In the genomic region with DNA sequence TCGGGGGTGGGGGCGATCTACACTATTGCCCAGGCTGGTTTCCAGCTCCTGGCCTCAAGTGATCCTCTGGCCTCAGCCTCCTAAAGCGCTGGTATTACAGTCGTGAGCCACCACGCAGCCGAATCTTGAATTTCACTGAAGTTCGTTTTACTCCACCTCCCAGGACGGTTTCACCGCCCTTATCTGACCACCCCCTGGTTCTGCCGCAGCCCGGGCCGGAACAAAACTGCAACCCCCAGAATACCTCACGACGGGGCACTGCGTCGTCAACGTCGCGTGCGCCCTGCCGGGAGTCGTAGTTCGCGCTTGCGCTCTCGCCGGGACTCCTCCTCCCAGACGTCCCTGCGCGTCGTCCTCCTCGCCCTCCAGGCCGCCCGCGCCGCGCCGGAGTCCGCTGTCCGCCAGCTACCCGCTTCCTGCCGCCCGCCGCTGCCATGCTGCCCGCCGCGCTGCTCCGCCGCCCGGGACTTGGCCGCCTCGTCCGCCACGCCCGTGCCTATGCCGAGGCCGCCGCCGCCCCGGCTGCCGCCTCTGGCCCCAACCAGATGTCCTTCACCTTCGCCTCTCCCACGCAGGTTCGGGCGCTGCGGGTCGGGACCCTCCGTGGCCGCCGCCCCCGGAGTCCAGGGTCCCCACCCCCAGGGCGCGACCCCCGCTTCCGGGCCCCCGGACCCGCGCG, we compare ENCODE assay signal across 1 cellular context.
TF ChIP-seq lines count a peak whose summit lies in the region.

A gene (plus strand): TSS at position 335 of the 679 bp plus-strand sequence. CDS start 100 bp downstream, at position 435.

TF ChIP-seq in K562, 482 proteins besides CTCF, POLR2A, EP300 and RAD21 (continued from another document and continues in another):
- TF ChIP-seq, protein P1, sequence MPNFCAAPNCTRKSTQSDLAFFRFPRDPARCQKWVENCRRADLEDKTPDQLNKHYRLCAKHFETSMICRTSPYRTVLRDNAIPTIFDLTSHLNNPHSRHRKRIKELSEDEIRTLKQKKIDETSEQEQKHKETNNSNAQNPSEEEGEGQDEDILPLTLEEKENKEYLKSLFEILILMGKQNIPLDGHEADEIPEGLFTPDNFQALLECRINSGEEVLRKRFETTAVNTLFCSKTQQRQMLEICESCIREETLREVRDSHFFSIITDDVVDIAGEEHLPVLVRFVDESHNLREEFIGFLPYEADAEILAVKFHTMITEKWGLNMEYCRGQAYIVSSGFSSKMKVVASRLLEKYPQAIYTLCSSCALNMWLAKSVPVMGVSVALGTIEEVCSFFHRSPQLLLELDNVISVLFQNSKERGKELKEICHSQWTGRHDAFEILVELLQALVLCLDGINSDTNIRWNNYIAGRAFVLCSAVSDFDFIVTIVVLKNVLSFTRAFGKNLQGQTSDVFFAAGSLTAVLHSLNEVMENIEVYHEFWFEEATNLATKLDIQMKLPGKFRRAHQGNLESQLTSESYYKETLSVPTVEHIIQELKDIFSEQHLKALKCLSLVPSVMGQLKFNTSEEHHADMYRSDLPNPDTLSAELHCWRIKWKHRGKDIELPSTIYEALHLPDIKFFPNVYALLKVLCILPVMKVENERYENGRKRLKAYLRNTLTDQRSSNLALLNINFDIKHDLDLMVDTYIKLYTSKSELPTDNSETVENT (CRISPR knock-in tag; IDR thresholded peaks at IDR 0.05), result peak; percentile 87
- TF ChIP-seq CTBP1 (IDR thresholded peaks at IDR 0.05; ENCODE audit: borderline replicate concordance) (peak; percentile 80; the same call in 1 of the 2 replicates), GABPA (tag; conservative IDR thresholded peaks at IDR 0.05; ENCODE audit: low read depth) (peak; percentile 83), ZNF431 (CRISPR knock-in tag; IDR thresholded peaks at IDR 0.05) (0 out of 2 replicates have a peak, but pooled peaks have one; percentile 27), RCOR1 (IDR thresholded peaks at IDR 0.05; ENCODE audit: borderline replicate concordance in 1 of 2, low read depth in 2 of 2, low read length in 2 of 2) (peak in 1 of 2 experiments; percentile 56; a peak in 2 of 4 replicates), SP1 (CRISPR knock-in tag; IDR thresholded peaks at IDR 0.05) (peak; percentile 18; the same call in 1 of the 2 replicates), MEIS2 (IDR thresholded peaks at IDR 0.05; ENCODE audit: partially characterized antibody) (peak; percentile 56), RBFOX2 (IDR thresholded peaks at IDR 0.05; ENCODE audit: low read depth, low read length) (peak; percentile 87), TAF1 (IDR thresholded peaks at IDR 0.05; ENCODE audit: control insufficient read depth, extremely low read depth, insufficient read depth, low read length, severe bottlenecking) (peak; percentile 57), ZBED1 (IDR thresholded peaks at IDR 0.05) (no peak), HCFC1 (IDR thresholded peaks at IDR 0.05; ENCODE audit: low read depth, low read length) (peak; percentile 100), NR2C2 (CRISPR knock-in tag; IDR thresholded peaks at IDR 0.05) (peak; percentile 75; the same call in 1 of the 2 replicates), NR2C2 (tag; IDR thresholded peaks at IDR 0.05) (peak; percentile 94), HNRNPLL (IDR thresholded peaks at IDR 0.05; ENCODE audit: low read depth, low read length, poor library complexity, severe bottlenecking) (peak; percentile 94), SIN3A (IDR thresholded peaks at IDR 0.05; ENCODE audit: borderline replicate concordance in 2 of 2, control insufficient read depth in 1 of 2, low read depth in 2 of 2, low read length in 2 of 2) (peak in 1 of 2 experiments; percentile 64; a peak in 1 of 4 replicates), ZC3H8 (IDR thresholded peaks at IDR 0.05) (no peak), ATF7 (IDR thresholded peaks at IDR 0.05) (peak; percentile 85), NR4A1 (CRISPR knock-in tag; IDR thresholded peaks at IDR 0.05) (no peak), NR4A1 (tag; IDR thresholded peaks at IDR 0.05) (peak; percentile 34; the same call in 1 of the 2 replicates), SIX5 (IDR thresholded peaks at IDR 0.05; ENCODE audit: borderline replicate concordance in 1 of 2, insufficient read depth in 1 of 2, low read depth in 1 of 2, low read length in 2 of 2) (peak; percentile 98), CAMTA2 (CRISPR knock-in tag; conservative IDR thresholded peaks at IDR 0.05) (no peak), SIN3B (IDR thresholded peaks at IDR 0.05; ENCODE audit: low read depth) (peak; percentile 69), IRF2 (CRISPR knock-in tag; IDR thresholded peaks at IDR 0.05) (no peak), ZNF766 (CRISPR knock-in tag; conservative IDR thresholded peaks at IDR 0.05) (peak; percentile 87), L3MBTL2 (IDR thresholded peaks at IDR 0.05) (peak; percentile 68), MTA1 (IDR thresholded peaks at IDR 0.05; ENCODE audit: borderline replicate concordance) (peak; percentile 89), NONO (IDR thresholded peaks at IDR 0.05; ENCODE audit: low read depth in 2 of 2, low read length in 1 of 2) (peak in 1 of 2 experiments; percentile 76; a peak in 2 of 4 replicates), ZBTB7A (IDR thresholded peaks at IDR 0.05; ENCODE audit: borderline replicate concordance, control insufficient read depth, low read depth, low read length) (peak; percentile 69), TEAD1 (CRISPR knock-in tag; IDR thresholded peaks at IDR 0.05) (peak; percentile 15 to 38; a peak in 1 of 4 replicates)
- TF ChIP-seq, protein P2, sequence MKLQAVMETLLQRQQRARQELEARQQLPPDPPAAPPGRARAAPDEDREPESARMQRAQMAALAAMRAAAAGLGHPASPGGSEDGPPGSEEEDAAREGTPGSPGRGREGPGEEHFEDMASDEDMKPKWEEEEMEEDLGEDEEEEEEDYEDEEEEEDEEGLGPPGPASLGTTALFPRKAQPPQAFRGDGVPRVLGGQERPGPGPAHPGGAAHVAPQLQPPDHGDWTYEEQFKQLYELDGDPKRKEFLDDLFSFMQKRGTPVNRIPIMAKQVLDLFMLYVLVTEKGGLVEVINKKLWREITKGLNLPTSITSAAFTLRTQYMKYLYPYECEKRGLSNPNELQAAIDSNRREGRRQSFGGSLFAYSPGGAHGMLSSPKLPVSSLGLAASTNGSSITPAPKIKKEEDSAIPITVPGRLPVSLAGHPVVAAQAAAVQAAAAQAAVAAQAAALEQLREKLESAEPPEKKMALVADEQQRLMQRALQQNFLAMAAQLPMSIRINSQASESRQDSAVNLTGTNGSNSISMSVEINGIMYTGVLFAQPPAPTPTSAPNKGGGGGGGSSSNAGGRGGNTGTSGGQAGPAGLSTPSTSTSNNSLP (IDR thresholded peaks at IDR 0.05; ENCODE audit: borderline replicate concordance, low read depth, low read length), result 0 out of 2 replicates have a peak, but pooled peaks have one; percentile 21
- TF ChIP-seq, protein P3, sequence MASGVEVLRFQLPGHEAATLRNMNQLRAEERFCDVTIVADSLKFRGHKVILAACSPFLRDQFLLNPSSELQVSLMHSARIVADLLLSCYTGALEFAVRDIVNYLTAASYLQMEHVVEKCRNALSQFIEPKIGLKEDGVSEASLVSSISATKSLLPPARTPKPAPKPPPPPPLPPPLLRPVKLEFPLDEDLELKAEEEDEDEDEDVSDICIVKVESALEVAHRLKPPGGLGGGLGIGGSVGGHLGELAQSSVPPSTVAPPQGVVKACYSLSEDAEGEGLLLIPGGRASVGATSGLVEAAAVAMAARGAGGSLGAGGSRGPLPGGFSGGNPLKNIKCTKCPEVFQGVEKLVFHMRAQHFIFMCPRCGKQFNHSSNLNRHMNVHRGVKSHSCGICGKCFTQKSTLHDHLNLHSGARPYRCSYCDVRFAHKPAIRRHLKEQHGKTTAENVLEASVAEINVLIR (CRISPR knock-in tag; IDR thresholded peaks at IDR 0.05), result peak; percentile 85
- TF ChIP-seq, protein P4, sequence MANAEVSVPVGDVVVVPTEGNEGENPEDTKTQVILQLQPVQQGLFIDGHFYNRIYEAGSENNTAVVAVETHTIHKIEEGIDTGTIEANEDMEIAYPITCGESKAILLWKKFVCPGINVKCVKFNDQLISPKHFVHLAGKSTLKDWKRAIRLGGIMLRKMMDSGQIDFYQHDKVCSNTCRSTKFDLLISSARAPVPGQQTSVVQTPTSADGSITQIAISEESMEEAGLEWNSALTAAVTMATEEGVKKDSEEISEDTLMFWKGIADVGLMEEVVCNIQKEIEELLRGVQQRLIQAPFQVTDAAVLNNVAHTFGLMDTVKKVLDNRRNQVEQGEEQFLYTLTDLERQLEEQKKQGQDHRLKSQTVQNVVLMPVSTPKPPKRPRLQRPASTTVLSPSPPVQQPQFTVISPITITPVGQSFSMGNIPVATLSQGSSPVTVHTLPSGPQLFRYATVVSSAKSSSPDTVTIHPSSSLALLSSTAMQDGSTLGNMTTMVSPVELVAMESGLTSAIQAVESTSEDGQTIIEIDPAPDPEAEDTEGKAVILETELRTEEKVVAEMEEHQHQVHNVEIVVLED (CRISPR knock-in tag; IDR thresholded peaks at IDR 0.05), result peak; percentile 99
- TF ChIP-seq, protein P5, sequence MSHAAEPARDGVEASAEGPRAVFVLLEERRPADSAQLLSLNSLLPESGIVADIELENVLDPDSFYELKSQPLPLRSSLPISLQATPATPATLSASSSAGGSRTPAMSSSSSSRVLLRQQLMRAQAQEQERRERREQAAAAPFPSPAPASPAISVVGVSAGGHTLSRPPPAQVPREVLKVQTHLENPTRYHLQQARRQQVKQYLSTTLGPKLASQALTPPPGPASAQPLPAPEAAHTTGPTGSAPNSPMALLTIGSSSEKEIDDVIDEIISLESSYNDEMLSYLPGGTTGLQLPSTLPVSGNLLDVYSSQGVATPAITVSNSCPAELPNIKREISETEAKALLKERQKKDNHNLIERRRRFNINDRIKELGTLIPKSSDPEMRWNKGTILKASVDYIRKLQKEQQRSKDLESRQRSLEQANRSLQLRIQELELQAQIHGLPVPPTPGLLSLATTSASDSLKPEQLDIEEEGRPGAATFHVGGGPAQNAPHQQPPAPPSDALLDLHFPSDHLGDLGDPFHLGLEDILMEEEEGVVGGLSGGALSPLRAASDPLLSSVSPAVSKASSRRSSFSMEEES (CRISPR knock-in tag; IDR thresholded peaks at IDR 0.05), result no peak
- TF ChIP-seq, protein P6, sequence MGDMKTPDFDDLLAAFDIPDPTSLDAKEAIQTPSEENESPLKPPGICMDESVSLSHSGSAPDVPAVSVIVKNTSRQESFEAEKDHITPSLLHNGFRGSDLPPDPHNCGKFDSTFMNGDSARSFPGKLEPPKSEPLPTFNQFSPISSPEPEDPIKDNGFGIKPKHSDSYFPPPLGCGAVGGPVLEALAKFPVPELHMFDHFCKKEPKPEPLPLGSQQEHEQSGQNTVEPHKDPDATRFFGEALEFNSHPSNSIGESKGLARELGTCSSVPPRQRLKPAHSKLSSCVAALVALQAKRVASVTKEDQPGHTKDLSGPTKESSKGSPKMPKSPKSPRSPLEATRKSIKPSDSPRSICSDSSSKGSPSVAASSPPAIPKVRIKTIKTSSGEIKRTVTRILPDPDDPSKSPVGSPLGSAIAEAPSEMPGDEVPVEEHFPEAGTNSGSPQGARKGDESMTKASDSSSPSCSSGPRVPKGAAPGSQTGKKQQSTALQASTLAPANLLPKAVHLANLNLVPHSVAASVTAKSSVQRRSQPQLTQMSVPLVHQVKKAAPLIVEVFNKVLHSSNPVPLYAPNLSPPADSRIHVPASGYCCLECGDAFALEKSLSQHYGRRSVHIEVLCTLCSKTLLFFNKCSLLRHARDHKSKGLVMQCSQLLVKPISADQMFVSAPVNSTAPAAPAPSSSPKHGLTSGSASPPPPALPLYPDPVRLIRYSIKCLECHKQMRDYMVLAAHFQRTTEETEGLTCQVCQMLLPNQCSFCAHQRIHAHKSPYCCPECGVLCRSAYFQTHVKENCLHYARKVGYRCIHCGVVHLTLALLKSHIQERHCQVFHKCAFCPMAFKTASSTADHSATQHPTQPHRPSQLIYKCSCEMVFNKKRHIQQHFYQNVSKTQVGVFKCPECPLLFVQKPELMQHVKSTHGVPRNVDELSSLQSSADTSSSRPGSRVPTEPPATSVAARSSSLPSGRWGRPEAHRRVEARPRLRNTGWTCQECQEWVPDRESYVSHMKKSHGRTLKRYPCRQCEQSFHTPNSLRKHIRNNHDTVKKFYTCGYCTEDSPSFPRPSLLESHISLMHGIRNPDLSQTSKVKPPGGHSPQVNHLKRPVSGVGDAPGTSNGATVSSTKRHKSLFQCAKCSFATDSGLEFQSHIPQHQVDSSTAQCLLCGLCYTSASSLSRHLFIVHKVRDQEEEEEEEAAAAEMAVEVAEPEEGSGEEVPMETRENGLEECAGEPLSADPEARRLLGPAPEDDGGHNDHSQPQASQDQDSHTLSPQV (IDR thresholded peaks at IDR 0.05), result 0 out of 2 replicates have a peak, but pooled peaks have one; percentile 42
- TF ChIP-seq, protein P7, sequence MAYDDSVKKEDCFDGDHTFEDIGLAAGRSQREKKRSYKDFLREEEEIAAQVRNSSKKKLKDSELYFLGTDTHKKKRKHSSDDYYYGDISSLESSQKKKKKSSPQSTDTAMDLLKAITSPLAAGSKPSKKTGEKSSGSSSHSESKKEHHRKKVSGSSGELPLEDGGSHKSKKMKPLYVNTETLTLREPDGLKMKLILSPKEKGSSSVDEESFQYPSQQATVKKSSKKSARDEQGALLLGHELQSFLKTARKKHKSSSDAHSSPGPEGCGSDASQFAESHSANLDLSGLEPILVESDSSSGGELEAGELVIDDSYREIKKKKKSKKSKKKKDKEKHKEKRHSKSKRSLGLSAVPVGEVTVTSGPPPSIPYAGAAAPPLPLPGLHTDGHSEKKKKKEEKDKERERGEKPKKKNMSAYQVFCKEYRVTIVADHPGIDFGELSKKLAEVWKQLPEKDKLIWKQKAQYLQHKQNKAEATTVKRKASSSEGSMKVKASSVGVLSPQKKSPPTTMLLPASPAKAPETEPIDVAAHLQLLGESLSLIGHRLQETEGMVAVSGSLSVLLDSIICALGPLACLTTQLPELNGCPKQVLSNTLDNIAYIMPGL (CRISPR knock-in tag; IDR thresholded peaks at IDR 0.05), result peak; percentile 52; the same call in 1 of the 2 replicates
- TF ChIP-seq, protein P8, sequence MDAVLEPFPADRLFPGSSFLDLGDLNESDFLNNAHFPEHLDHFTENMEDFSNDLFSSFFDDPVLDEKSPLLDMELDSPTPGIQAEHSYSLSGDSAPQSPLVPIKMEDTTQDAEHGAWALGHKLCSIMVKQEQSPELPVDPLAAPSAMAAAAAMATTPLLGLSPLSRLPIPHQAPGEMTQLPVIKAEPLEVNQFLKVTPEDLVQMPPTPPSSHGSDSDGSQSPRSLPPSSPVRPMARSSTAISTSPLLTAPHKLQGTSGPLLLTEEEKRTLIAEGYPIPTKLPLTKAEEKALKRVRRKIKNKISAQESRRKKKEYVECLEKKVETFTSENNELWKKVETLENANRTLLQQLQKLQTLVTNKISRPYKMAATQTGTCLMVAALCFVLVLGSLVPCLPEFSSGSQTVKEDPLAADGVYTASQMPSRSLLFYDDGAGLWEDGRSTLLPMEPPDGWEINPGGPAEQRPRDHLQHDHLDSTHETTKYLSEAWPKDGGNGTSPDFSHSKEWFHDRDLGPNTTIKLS (IDR thresholded peaks at IDR 0.05; ENCODE audit: borderline replicate concordance, low read depth), result peak; percentile 90
- TF ChIP-seq, protein P9, sequence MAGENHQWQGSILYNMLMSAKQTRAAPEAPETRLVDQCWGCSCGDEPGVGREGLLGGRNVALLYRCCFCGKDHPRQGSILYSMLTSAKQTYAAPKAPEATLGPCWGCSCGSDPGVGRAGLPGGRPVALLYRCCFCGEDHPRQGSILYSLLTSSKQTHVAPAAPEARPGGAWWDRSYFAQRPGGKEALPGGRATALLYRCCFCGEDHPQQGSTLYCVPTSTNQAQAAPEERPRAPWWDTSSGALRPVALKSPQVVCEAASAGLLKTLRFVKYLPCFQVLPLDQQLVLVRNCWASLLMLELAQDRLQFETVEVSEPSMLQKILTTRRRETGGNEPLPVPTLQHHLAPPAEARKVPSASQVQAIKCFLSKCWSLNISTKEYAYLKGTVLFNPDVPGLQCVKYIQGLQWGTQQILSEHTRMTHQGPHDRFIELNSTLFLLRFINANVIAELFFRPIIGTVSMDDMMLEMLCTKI (IDR thresholded peaks at IDR 0.05; ENCODE audit: partially characterized antibody), result no peak
